ENCODE assay signal across 21 cellular contexts in the genomic region with DNA sequence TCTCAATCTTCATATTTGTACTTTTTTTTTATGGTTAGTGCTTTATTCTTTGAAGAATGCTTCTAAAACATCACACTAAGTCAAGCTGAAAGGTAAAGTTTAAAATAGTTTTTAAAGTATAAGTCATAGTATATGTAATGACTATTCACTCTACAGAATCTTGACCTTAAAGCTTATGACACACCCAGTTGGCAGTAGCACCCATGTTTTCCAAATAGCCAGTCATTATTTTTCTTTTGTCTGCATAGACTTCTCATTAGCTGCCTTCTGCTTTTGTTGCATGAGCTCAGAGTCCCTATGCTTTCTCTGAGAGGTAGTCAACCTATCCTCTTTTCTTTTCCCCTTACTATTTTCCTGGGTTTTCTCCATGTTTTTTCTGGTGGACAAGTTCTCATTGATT.
"Had no signal": no experiment of that assay in that cellular context is flagged by ENCODE, and none has a peak within 500 bp of the region (broad histone marks: within the 10 kb centered on the region; RNA-seq: fewer than 3 reads in every experiment).

No MANE protein-coding gene starts in this region.

- H3K9me3 ChIP-seq: neutrophil had no signal

- H3K36me3 ChIP-seq: neutrophil had no signal

- H3K27me3 ChIP-seq: neutrophil had no signal

- ATAC-seq: left colon; naive thymus-derived CD4-positive, alpha-beta T cell; sciatic nerve had no signal

- DNase-seq: activated CD4-positive, alpha-beta T cell treated with anti-CD3 and anti-CD28 coated beads, Interleukin-2, amount 50 U/mL, for 4 hours; activated CD4-positive, CD25-positive, alpha-beta regulatory T cell treated with anti-CD3 and anti-CD28 coated beads, Interleukin-2, amount 50 U/mL, for 72 hours; activated naive CD8-positive, alpha-beta T cell treated with anti-CD3 and anti-CD28 coated beads, Interleukin-2, amount 10 ng/mL, durations not matched to agents 7 days and 5 days; activated T-cell treated with anti-CD3 and anti-CD28 coated beads, Interleukin-2, amount 50 U/mL, for 1 hour; aorta; central memory CD4-positive, alpha-beta T cell; cortex of kidney; effector memory CD4-positive, alpha-beta T cell; foreskin melanocyte; head of caudate nucleus; left colon; naive thymus-derived CD4-positive, alpha-beta T cell; stimulated activated CD4-positive, alpha-beta T cell treated with anti-CD3 and anti-CD28 coated beads, Interleukin-12 subunit alpha, Interleukin-12 subunit beta, amount 100 ng/mL, for 4 hours; stimulated activated naive CD4-positive, alpha-beta T cell; substantia nigra; trophoblast cell had no signal

- H3K27ac Mint-ChIP-seq: activated naive CD8-positive, alpha-beta T cell treated with anti-CD3 and anti-CD28 coated beads, Interleukin-2, amount 10 ng/mL, durations not matched to agents 7 days and 5 days; naive thymus-derived CD4-positive, alpha-beta T cell; progenitor cell of endocrine pancreas had no signal

- H3K4me3 ChIP-seq: lung had no signal

- H3K4me1 Mint-ChIP-seq: activated naive CD8-positive, alpha-beta T cell treated with anti-CD3 and anti-CD28 coated beads, Interleukin-2, amount 10 ng/mL, durations not matched to agents 7 days and 5 days; naive thymus-derived CD4-positive, alpha-beta T cell had no signal

- H3K4me3 Mint-ChIP-seq: activated naive CD8-positive, alpha-beta T cell treated with anti-CD3 and anti-CD28 coated beads, Interleukin-2, amount 10 ng/mL, durations not matched to agents 7 days and 5 days; naive thymus-derived CD4-positive, alpha-beta T cell had no signal

- H3K9me3 Mint-ChIP-seq: activated naive CD8-positive, alpha-beta T cell treated with anti-CD3 and anti-CD28 coated beads, Interleukin-2, amount 10 ng/mL, durations not matched to agents 7 days and 5 days had no signal

- H3K27ac ChIP-seq: epithelial cell of prostate, neutrophil had no signal

- H3K27me3 Mint-ChIP-seq: activated naive CD8-positive, alpha-beta T cell treated with anti-CD3 and anti-CD28 coated beads, Interleukin-2, amount 10 ng/mL, durations not matched to agents 7 days and 5 days; naive thymus-derived CD4-positive, alpha-beta T cell; progenitor cell of endocrine pancreas had no signal

- H3K36me3 Mint-ChIP-seq: activated naive CD8-positive, alpha-beta T cell treated with anti-CD3 and anti-CD28 coated beads, Interleukin-2, amount 10 ng/mL, durations not matched to agents 7 days and 5 days; naive thymus-derived CD4-positive, alpha-beta T cell had no signal
